Comparison of ENCODE assay signal across 21 cellular contexts in the genomic region with DNA sequence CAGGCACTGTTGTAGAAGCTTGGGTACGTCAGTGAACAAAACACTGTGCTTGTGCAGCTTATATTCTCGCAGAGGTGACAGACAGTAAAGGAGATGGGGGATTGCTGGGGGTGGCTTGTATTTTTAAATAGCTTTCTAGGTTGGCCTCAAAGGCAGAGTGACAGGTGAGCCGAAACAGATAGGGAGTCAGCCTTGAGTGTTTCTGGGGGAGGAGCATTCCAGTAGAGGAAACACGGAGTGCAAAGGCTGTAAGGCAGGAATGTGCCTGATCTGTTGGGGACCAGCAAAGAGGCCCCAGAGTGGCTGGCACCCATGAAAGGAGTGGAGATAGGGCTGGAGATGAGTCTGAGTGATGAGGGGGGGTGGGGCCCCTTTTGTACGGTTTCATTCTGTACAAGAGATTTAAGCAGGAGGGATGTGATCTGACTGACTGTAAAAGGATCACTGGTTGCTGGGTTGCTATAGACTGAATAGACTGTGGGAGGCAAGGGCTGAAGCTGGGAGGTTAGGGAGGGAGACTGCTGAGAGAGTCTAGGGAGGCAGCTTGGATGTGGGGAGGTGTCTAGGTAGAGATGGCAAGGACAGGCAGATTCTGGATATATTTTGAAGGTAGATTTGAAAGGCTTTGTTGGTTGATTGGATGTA. TPM values are rescaled to one million over a fixed set of nuclear protein-coding genes. Genes with fewer than 3 reads are reported as not detected.
A peak's percentile ranks its signal among the peaks of the same experiment; 100 is the strongest.
DNase-seq lines count a peak whose midpoint lies in the region; ATAC-seq and TF ChIP-seq lines count a peak whose summit lies in the region.
"Had no signal": no experiment of that assay in that cellular context is flagged by ENCODE, and none has a peak within 500 bp of the region (broad histone marks: within the 10 kb centered on the region; RNA-seq: fewer than 3 reads in every experiment).

No MANE protein-coding gene starts in this region.

- H3K27me3 Mint-ChIP-seq in Caco-2 (ENCODE audit: insufficient read depth, unreplicated experiment) (no peaks in the 10 kb centered on the region), nephron progenitor cell (ENCODE audit: low read depth, poor library complexity) (no peaks in the 10 kb centered on the region)
- H3K27me3 Mint-ChIP-seq in activated T-helper 2 cell treated with anti-CD3 and anti-CD28 coated beads, Interferon-gamma antibody, Interleukin-2, Interleukin-4, amounts not matched to agents 10 μg/mL and 5 μg/mL and 100 μg/mL, durations not matched to agents 14 hours and 24 hours and 36 hours (ENCODE audit: low read depth), result no peaks in the 10 kb centered on the region
- H3K27me3 Mint-ChIP-seq: naive thymus-derived CD8-positive, alpha-beta T cell; T-cell had no signal

- H3K36me3 Mint-ChIP-seq in Caco-2 (ENCODE audit: insufficient read depth, unreplicated experiment) (peaks cover 17% of the 10 kb centered on the region), nephron progenitor cell (ENCODE audit: low read depth) (peaks cover 21% of the 10 kb centered on the region)
- H3K36me3 Mint-ChIP-seq in activated T-helper 2 cell treated with anti-CD3 and anti-CD28 coated beads, Interferon-gamma antibody, Interleukin-2, Interleukin-4, amounts not matched to agents 10 μg/mL and 5 μg/mL and 100 μg/mL, durations not matched to agents 14 hours and 24 hours and 36 hours (ENCODE audit: low read depth), result peaks cover 19% of the 10 kb centered on the region

- no peaks in the 10 kb centered on the region for H3K9me3 Mint-ChIP-seq in Caco-2 (ENCODE audit: unreplicated experiment)
- H3K9me3 Mint-ChIP-seq in activated T-helper 2 cell treated with anti-CD3 and anti-CD28 coated beads, Interferon-gamma antibody, Interleukin-2, Interleukin-4, amounts not matched to agents 10 μg/mL and 5 μg/mL and 100 μg/mL, durations not matched to agents 14 hours and 24 hours and 36 hours, result no peaks in the 10 kb centered on the region
- H3K9me3 Mint-ChIP-seq in nephron progenitor cell, result peaks cover 7% of the 10 kb centered on the region
- H3K9me3 Mint-ChIP-seq: CD8-positive, alpha-beta T cell; naive thymus-derived CD8-positive, alpha-beta T cell; T-cell had no signal

- no TSS peak for BruUV-seq in Caco-2 (replicated peaks; lab: Mats Ljungman, UMichigan)

- POLR2A ChIA-PET in Caco-2 (lab: Charles Lee), result no interaction called here

- H3K4me3 Mint-ChIP-seq in Caco-2 (ENCODE audit: unreplicated experiment) (peak overlapping the region; percentile 34), nephron progenitor cell (no peak overlapping the region)
- no peak overlapping the region for H3K4me3 Mint-ChIP-seq in activated T-helper 2 cell treated with anti-CD3 and anti-CD28 coated beads, Interferon-gamma antibody, Interleukin-2, Interleukin-4, amounts not matched to agents 10 μg/mL and 5 μg/mL and 100 μg/mL, durations not matched to agents 14 hours and 24 hours and 36 hours (ENCODE audit: low read depth)
- H3K4me3 Mint-ChIP-seq: CD8-positive, alpha-beta T cell; naive thymus-derived CD8-positive, alpha-beta T cell; T-cell had no signal

- H3K27ac Mint-ChIP-seq in Caco-2 (ENCODE audit: unreplicated experiment) (peak overlapping the region; percentile 68), nephron progenitor cell (peak overlapping the region; percentile 8)
- H3K27ac Mint-ChIP-seq in activated T-helper 2 cell treated with anti-CD3 and anti-CD28 coated beads, Interferon-gamma antibody, Interleukin-2, Interleukin-4, amounts not matched to agents 10 μg/mL and 5 μg/mL and 100 μg/mL, durations not matched to agents 14 hours and 24 hours and 36 hours, result peak overlapping the region; percentile 1
- H3K27ac Mint-ChIP-seq: CD8-positive, alpha-beta T cell; T-cell had no signal

- H3K4me1 ChIP-seq in Caco-2, result peaks cover 49% of the 10 kb centered on the region
- H3K4me1 ChIP-seq: colonic mucosa had no signal

- CTCF ChIA-PET in Caco-2 (lab: Charles Lee), result interaction anchor here (1.4 kb wide), 1 partner anchor 43 kb away, joined by 4 read pairs; no protein-coding TSS in a partner anchor

- DNase-seq in Caco-2 (peak; percentile 49 to 65), left cardiac atrium (no peak), nephron progenitor cell (no peak), SIG-M5 (lab: John Stamatoyannopoulos, UW) (no peak), NCI-H2227 treated with DMSO at 0.1 percent for 48 hours (lab: John Stamatoyannopoulos, UW) (no peak), LoVo (ENCODE audit: low spot score) (no peak)
- DNase-seq in activated T-helper 2 cell treated with anti-CD3 and anti-CD28 coated beads, Interferon-gamma antibody, Interleukin-2, Interleukin-4, amounts not matched to agents 10 μg/mL and 5 μg/mL and 100 μg/mL, durations not matched to agents 14 hours and 24 hours and 36 hours (ENCODE audit: low spot score), result no peak
- DNase-seq: CD8-positive, alpha-beta T cell; colonic mucosa; DMS79 treated with DMSO at 0.1 percent for 48 hours; foreskin melanocyte; HCEC 1CT; mammary epithelial cell; naive thymus-derived CD8-positive, alpha-beta T cell; NCI-H1417; NCI-H446; stimulated activated CD4-positive, alpha-beta T cell treated with anti-CD3 and anti-CD28 coated beads, Interleukin-15, amount 100 ng/mL, for 24 hours; stimulated activated naive CD8-positive, alpha-beta T cell treated with anti-CD3 and anti-CD28 coated beads, Interleukin-15, Interleukin-2, amounts not matched to agents 100 U/mL and 50 U/mL, for 24 hours; T-cell had no signal

- H3K4me1 Mint-ChIP-seq in Caco-2 (ENCODE audit: low read depth, unreplicated experiment) (peaks cover 47% of the 10 kb centered on the region), nephron progenitor cell (peaks cover 35% of the 10 kb centered on the region)
- peaks cover 24% of the 10 kb centered on the region for H3K4me1 Mint-ChIP-seq in activated T-helper 2 cell treated with anti-CD3 and anti-CD28 coated beads, Interferon-gamma antibody, Interleukin-2, Interleukin-4, amounts not matched to agents 10 μg/mL and 5 μg/mL and 100 μg/mL, durations not matched to agents 14 hours and 24 hours and 36 hours (ENCODE audit: low read depth)

- no peak overlapping the region for H3K4me3 ChIP-seq in Caco-2 (ENCODE audit: low read depth, low read length)
- H3K4me3 ChIP-seq: colonic mucosa, vagina had no signal

- intact Hi-C loops in Caco-2 (cut with micrococcal nuclease; ENCODE audit: unreplicated experiment), result loop anchor here (5.0 kb wide), 2 partner anchors 32 to 117 kb away; no protein-coding TSS in a partner anchor
- intact Hi-C loops in activated T-helper 2 cell treated with anti-CD3 and anti-CD28 coated beads, Interferon-gamma antibody, Interleukin-2, Interleukin-4, amounts not matched to agents 10 μg/mL and 5 μg/mL and 100 μg/mL, durations not matched to agents 14 hours and 24 hours and 36 hours (cut with micrococcal nuclease), result no loop called here
- intact Hi-C loops in left cardiac atrium (cut with DNase I), result no loop called here

- H3K27me3 ChIP-seq in Caco-2 (replicated peaks; ENCODE audit: control insufficient read depth, insufficient read depth, low read length), result no peaks in the 10 kb centered on the region
- H3K27me3 ChIP-seq: colonic mucosa, vagina had no signal

- H3K36me3 ChIP-seq in Caco-2 (ENCODE audit: control insufficient read depth, insufficient read depth, low read length), result no peaks in the 10 kb centered on the region; the same call in 1 of the 2 replicates
- H3K36me3 ChIP-seq: colonic mucosa, vagina had no signal

- TF ChIP-seq CTCF in Caco-2 (IDR thresholded peaks at IDR 0.05; ENCODE audit: insufficient read depth in 1 of 2, low read depth in 1 of 2, low read length in 1 of 2, severe bottlenecking in 1 of 2, unreplicated experiment in 1 of 2) (no peak), nephron progenitor cell (IDR thresholded peaks at IDR 0.05) (no peak)

- ATAC-seq in left cardiac atrium, result peak; percentile 38 to 57
- no peak for ATAC-seq in HG03025 (IDR thresholded peaks at IDR 0.05; ENCODE audit: low FRiP score, unreplicated experiment)
- ATAC-seq: CD8-positive, alpha-beta T cell; naive thymus-derived CD8-positive, alpha-beta T cell; stimulated activated naive CD8-positive, alpha-beta T cell treated with anti-CD3 and anti-CD28 coated beads, Interleukin-15, Interleukin-2, amounts not matched to agents 100 U/mL and 50 U/mL, for 24 hours; T-cell had no signal

- H3K9me3 ChIP-seq in Caco-2, result no peaks in the 10 kb centered on the region
- H3K9me3 ChIP-seq: colonic mucosa, vagina had no signal

RNA-seq across cellular contexts. Expression of gene NUP93, which starts 15.2 kb away (rescaled TPM):
- total RNA-seq in Caco-2 (2022) (148 and 149 TPM in 2 replicates), left cardiac atrium (10 to 100 TPM; 29.9 to 38.6 TPM)
- total RNA-seq in activated T-helper 2 cell treated with anti-CD3 and anti-CD28 coated beads, Interferon-gamma antibody, Interleukin-2, Interleukin-4, amounts not matched to agents 10 μg/mL and 5 μg/mL and 100 μg/mL, durations not matched to agents 14 hours and 24 hours and 36 hours, result 145 and 149 TPM in 2 replicates

Comparison
In these comparisons a context has a peak if more than half of its experiments do, and no peak if none do; other contexts are left out.
1. DNase-seq: peak in Caco-2 (2 of 2); none in activated T-helper 2 cell treated with anti-CD3 and anti-CD28 coated beads, Interferon-gamma antibody, Interleukin-2, Interleukin-4, amounts not matched to agents 10 μg/mL and 5 μg/mL and 100 μg/mL, durations not matched to agents 14 hours and 24 hours and 36 hours (single experiment), left cardiac atrium (single experiment), nephron progenitor cell (single experiment), SIG-M5 (single experiment), NCI-H2227 treated with DMSO at 0.1 percent for 48 hours (single experiment) and LoVo (single experiment).
2. H3K27ac Mint-ChIP-seq: peak in every context shown above with its lines; median percentile 68 in Caco-2; 8 in nephron progenitor cell; 1 in activated T-helper 2 cell treated with anti-CD3 and anti-CD28 coated beads, Interferon-gamma antibody, Interleukin-2, Interleukin-4, amounts not matched to agents 10 μg/mL and 5 μg/mL and 100 μg/mL, durations not matched to agents 14 hours and 24 hours and 36 hours.